In the genomic region with DNA sequence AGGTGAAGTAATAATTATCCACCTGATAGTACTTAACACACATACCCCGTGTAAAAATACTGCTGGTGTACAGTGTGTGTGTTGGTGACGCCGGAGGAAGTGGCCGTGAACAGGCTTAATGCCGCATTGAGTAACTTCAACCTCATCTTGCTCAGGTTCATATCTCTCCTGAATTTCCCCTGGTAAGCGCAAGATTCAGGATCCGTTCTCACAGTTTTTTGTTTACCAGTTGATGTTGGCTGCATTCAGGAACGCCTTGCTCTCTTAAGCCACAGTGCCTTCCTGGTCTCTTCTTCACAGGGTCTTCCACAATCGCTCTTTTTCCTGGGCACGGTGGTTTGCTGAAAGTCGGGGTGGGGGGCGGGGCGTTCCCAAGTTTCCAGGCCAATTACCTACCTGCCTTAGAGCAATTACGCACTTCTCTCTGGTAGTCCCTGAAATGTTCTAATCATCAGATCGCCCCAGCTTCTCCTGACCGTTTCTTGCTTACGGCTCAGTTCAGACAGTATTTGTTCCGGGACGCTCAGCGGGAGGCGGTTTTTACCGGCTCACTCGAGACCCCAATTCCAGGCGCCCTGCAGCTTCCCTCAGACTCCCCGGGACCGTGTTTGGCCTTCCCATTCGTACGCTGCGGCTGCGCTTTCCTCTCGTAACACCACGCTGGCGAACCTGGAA, we compare ENCODE assay signal across 1 cellular context.
TF ChIP-seq lines count a peak whose summit lies in the region.

No MANE protein-coding gene starts in this region.

TF ChIP-seq in GM23338, 12 proteins besides CTCF, POLR2A, EP300 and RAD21 (continued from another document):
- TF ChIP-seq, protein P1, sequence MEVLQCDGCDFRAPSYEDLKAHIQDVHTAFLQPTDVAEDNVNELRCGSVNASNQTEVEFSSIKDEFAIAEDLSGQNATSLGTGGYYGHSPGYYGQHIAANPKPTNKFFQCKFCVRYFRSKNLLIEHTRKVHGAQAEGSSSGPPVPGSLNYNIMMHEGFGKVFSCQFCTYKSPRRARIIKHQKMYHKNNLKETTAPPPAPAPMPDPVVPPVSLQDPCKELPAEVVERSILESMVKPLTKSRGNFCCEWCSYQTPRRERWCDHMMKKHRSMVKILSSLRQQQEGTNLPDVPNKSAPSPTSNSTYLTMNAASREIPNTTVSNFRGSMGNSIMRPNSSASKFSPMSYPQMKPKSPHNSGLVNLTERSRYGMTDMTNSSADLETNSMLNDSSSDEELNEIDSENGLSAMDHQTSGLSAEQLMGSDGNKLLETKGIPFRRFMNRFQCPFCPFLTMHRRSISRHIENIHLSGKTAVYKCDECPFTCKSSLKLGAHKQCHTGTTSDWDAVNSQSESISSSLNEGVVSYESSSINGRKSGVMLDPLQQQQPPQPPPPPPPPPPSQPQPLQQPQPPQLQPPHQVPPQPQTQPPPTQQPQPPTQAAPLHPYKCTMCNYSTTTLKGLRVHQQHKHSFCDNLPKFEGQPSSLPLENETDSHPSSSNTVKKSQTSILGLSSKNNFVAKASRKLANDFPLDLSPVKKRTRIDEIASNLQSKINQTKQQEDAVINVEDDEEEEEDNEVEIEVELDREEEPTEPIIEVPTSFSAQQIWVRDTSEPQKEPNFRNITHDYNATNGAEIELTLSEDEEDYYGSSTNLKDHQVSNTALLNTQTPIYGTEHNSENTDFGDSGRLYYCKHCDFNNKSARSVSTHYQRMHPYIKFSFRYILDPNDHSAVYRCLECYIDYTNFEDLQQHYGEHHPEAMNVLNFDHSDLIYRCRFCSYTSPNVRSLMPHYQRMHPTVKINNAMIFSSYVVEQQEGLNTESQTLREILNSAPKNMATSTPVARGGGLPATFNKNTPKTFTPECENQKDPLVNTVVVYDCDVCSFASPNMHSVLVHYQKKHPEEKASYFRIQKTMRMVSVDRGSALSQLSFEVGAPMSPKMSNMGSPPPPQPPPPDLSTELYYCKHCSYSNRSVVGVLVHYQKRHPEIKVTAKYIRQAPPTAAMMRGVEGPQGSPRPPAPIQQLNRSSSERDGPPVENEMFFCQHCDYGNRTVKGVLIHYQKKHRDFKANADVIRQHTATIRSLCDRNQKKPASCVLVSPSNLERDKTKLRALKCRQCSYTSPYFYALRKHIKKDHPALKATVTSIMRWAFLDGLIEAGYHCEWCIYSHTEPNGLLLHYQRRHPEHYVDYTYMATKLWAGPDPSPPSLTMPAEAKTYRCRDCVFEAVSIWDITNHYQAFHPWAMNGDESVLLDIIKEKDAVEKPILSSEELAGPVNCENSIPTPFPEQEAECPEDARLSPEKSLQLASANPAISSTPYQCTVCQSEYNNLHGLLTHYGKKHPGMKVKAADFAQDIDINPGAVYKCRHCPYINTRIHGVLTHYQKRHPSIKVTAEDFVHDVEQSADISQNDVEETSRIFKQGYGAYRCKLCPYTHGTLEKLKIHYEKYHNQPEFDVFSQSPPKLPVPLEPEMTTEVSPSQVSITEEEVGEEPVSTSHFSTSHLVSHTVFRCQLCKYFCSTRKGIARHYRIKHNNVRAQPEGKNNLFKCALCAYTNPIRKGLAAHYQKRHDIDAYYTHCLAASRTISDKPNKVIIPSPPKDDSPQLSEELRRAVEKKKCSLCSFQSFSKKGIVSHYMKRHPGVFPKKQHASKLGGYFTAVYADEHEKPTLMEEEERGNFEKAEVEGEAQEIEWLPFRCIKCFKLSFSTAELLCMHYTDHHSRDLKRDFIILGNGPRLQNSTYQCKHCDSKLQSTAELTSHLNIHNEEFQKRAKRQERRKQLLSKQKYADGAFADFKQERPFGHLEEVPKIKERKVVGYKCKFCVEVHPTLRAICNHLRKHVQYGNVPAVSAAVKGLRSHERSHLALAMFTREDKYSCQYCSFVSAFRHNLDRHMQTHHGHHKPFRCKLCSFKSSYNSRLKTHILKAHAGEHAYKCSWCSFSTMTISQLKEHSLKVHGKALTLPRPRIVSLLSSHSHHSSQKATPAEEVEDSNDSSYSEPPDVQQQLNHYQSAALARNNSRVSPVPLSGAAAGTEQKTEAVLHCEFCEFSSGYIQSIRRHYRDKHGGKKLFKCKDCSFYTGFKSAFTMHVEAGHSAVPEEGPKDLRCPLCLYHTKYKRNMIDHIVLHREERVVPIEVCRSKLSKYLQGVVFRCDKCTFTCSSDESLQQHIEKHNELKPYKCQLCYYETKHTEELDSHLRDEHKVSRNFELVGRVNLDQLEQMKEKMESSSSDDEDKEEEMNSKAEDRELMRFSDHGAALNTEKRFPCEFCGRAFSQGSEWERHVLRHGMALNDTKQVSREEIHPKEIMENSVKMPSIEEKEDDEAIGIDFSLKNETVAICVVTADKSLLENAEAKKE (CRISPR knock-in tag; IDR thresholded peaks at IDR 0.05) = no peak
- TF ChIP-seq JUNB (IDR thresholded peaks at IDR 0.05; ENCODE audit: unreplicated experiment) (no peak), CREB1 (CRISPR knock-in tag; IDR thresholded peaks at IDR 0.05; ENCODE audit: low read depth) (no peak), NANOG (IDR thresholded peaks at IDR 0.05; ENCODE audit: borderline replicate concordance) (no peak), EZH2phosphoT487 (IDR thresholded peaks at IDR 0.05; ENCODE audit: unreplicated experiment) (no peak), ZNF331 (CRISPR knock-in tag; IDR thresholded peaks at IDR 0.05; ENCODE audit: low read depth) (no peak)
- TF ChIP-seq, protein P2, sequence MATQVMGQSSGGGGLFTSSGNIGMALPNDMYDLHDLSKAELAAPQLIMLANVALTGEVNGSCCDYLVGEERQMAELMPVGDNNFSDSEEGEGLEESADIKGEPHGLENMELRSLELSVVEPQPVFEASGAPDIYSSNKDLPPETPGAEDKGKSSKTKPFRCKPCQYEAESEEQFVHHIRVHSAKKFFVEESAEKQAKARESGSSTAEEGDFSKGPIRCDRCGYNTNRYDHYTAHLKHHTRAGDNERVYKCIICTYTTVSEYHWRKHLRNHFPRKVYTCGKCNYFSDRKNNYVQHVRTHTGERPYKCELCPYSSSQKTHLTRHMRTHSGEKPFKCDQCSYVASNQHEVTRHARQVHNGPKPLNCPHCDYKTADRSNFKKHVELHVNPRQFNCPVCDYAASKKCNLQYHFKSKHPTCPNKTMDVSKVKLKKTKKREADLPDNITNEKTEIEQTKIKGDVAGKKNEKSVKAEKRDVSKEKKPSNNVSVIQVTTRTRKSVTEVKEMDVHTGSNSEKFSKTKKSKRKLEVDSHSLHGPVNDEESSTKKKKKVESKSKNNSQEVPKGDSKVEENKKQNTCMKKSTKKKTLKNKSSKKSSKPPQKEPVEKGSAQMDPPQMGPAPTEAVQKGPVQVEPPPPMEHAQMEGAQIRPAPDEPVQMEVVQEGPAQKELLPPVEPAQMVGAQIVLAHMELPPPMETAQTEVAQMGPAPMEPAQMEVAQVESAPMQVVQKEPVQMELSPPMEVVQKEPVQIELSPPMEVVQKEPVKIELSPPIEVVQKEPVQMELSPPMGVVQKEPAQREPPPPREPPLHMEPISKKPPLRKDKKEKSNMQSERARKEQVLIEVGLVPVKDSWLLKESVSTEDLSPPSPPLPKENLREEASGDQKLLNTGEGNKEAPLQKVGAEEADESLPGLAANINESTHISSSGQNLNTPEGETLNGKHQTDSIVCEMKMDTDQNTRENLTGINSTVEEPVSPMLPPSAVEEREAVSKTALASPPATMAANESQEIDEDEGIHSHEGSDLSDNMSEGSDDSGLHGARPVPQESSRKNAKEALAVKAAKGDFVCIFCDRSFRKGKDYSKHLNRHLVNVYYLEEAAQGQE (IDR thresholded peaks at IDR 0.05; ENCODE audit: unreplicated experiment) = no peak
